1 cellular context compared by ENCODE assay signal in genomic region chr18:23623040-23623439, GRCh38.
TF ChIP-seq lines count a peak whose summit lies in the region.

No MANE protein-coding gene starts in this region.

TF ChIP-seq in A549, 52 proteins besides CTCF, POLR2A, EP300 and RAD21 (continued from another document):
- TF ChIP-seq, protein P1, sequence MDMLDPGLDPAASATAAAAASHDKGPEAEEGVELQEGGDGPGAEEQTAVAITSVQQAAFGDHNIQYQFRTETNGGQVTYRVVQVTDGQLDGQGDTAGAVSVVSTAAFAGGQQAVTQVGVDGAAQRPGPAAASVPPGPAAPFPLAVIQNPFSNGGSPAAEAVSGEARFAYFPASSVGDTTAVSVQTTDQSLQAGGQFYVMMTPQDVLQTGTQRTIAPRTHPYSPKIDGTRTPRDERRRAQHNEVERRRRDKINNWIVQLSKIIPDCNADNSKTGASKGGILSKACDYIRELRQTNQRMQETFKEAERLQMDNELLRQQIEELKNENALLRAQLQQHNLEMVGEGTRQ (IDR thresholded peaks at IDR 0.05): no peak
- TF ChIP-seq SREBF2 (IDR thresholded peaks at IDR 0.05): no peak
- no peak for TF ChIP-seq EHMT2 (IDR thresholded peaks at IDR 0.05; ENCODE audit: low read depth)
- no peak for TF ChIP-seq RNF2 (IDR thresholded peaks at IDR 0.05; ENCODE audit: borderline replicate concordance, low read depth)
- TF ChIP-seq FOXS1 (CRISPR knock-in tag; IDR thresholded peaks at IDR 0.05): no peak
TF ChIP-seq in A549: peak in this region for 0.
